In the genomic region with DNA sequence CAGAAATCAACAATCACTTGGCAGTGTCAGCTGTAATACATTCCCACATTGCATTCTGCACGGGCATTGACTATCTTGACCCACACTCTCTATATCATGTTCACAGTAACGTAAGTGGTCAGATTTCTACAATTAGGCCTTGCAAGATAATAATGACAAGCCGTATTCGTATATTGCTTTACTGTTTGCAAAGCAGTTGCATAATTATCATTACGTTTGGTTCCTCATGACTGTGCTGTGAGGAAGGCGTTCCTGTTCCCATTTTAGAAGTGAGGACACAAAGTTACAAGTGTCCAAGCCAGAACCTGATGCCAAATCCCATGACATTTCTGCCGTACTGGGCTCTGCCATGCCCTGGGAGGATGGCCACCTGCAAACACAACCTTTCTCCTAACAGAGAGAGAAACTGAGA, we compare ENCODE assay signal across 11 cellular contexts. TPM values are rescaled to one million over a fixed set of nuclear protein-coding genes. Genes with fewer than 3 reads are reported as not detected.
A peak's percentile ranks its signal among the peaks of the same experiment; 100 is the strongest.
DNase-seq lines count a peak whose midpoint lies in the region; TF ChIP-seq lines count a peak whose summit lies in the region.
"Had no signal": no experiment of that assay in that cellular context is flagged by ENCODE, and none has a peak within 500 bp of the region (broad histone marks: within the 10 kb centered on the region; RNA-seq: fewer than 3 reads in every experiment).

No MANE protein-coding gene starts in this region.

- TF ChIP-seq EP300 in sigmoid colon (IDR thresholded peaks at IDR 0.05), result peak; percentile 78 to 98 (median 96)

- H3K4me2 ChIP-seq in GM23248 (ENCODE audit: unreplicated experiment) (peak overlapping the region; percentile 52), hepatocyte (no peak overlapping the region)

- no peaks in the 10 kb centered on the region for H3K36me3 Mint-ChIP-seq in MCF 10A (ENCODE audit: insufficient read depth, unreplicated experiment)

- H3K27me3 Mint-ChIP-seq in MCF 10A (ENCODE audit: insufficient read depth, unreplicated experiment), result no peaks in the 10 kb centered on the region

- peak overlapping the region; percentile 93 for H3K27ac Mint-ChIP-seq in MCF 10A (ENCODE audit: low read depth, unreplicated experiment)

- H3K9me2 ChIP-seq in GM23248 (ENCODE audit: insufficient read depth) (no peaks in the 10 kb centered on the region), hepatocyte (replicated peaks; ENCODE audit: insufficient read depth) (no peaks in the 10 kb centered on the region)

- POLR2A ChIA-PET in MCF 10A (lab: Yijun Ruan, JAX), result interaction anchor here (0.5 to 19.7 kb wide), 38 partner anchors 11 to 972 kb away, joined by 3 to 467 read pairs (median 7); partner anchors contain the start of genes B3GALNT2, COA6, IRF2BP2 and RBM34

- H3K27ac ChIP-seq in GM23248 (peak overlapping the region; percentile 100), hepatocyte (peak overlapping the region; percentile 92), sigmoid colon (peak overlapping the region; percentile 88 to 99 (median 96))

- H3K36me3 ChIP-seq in GM23248 (ENCODE audit: low read depth), result no peaks in the 10 kb centered on the region
- no peaks in the 10 kb centered on the region for H3K36me3 ChIP-seq in hepatocyte (replicated peaks; ENCODE audit: insufficient read depth, low read depth)
- H3K36me3 ChIP-seq in sigmoid colon, result no peaks in the 10 kb centered on the region
- H3K36me3 ChIP-seq: cardiac muscle cell had no signal

- CTCF ChIA-PET in MCF 10A (lab: Yijun Ruan, JAX), result interaction anchor here (0.5 to 3.7 kb wide), 15 partner anchors 8 to 551 kb away, joined by 3 to 18 read pairs (median 7); no protein-coding TSS in a partner anchor

- H3K27me3 ChIP-seq in GM23248 (replicated peaks; ENCODE audit: insufficient read depth) (no peaks in the 10 kb centered on the region), hepatocyte (no peaks in the 10 kb centered on the region), sigmoid colon (no peaks in the 10 kb centered on the region)
- H3K27me3 ChIP-seq: cardiac muscle cell had no signal

- TF ChIP-seq CTCF in MCF 10A (IDR thresholded peaks at IDR 0.05; ENCODE audit: unreplicated experiment), result no peak
- no peak for TF ChIP-seq CTCF in hepatocyte (IDR thresholded peaks at IDR 0.05; ENCODE audit: poor library complexity)
- no peak for TF ChIP-seq CTCF in sigmoid colon (IDR thresholded peaks at IDR 0.05)
- no peak for TF ChIP-seq CTCF in GM13977 (IDR thresholded peaks at IDR 0.05; ENCODE audit: extremely low read depth, insufficient read depth, missing control alignments)

- no peaks in the 10 kb centered on the region for H3K9me3 Mint-ChIP-seq in MCF 10A (ENCODE audit: unreplicated experiment)

- no peak for TF ChIP-seq POLR2A in sigmoid colon (IDR thresholded peaks at IDR 0.05)

- peak overlapping the region; percentile 31 for H3K4me3 Mint-ChIP-seq in MCF 10A (ENCODE audit: unreplicated experiment)

- peak; percentile 53 for DNase-seq in GM23248
- DNase-seq in MCF 10A (ENCODE audit: unreplicated experiment), result peak; percentile 78
- no peak for DNase-seq in hepatocyte (ENCODE audit: low spot score)
- DNase-seq in sigmoid colon, result peak; percentile 86
- no peak for DNase-seq in stimulated activated CD4-positive, alpha-beta T cell treated with anti-CD3 and anti-CD28 coated beads, Interleukin-4, amount 100 ng/mL, for 4 hours
- DNase-seq in GM13977 (ENCODE audit: low spot score), result no peak
- no peak for DNase-seq in H4 (ENCODE audit: low spot score)
- no peak for DNase-seq in SHP77 treated with DMSO at 0.1 percent for 48 hours (lab: John Stamatoyannopoulos, UW)
- DNase-seq: activated CD4-positive, alpha-beta T cell treated with anti-CD3 and anti-CD28 coated beads, Interleukin-2, amount 50 U/mL, for 4 hours; KBM-7 had no signal

- in situ Hi-C loops in GM23248 (cut with MboI) (no loop called here), GM13977 (cut with MboI; ENCODE audit: low pct_unique_long_range_greater_than_20kb, low sequenced_read_pairs, unreplicated experiment) (no loop called here)

- peaks cover 40% of the 10 kb centered on the region for H3F3A ChIP-seq in GM23248 (ENCODE audit: insufficient read depth)

- WGBS in GM23248 (ENCODE audit: low coverage in 1 of 2, low lambda C conversion rate in 2 of 2, missing lambda C conversion rate in 2 of 2), 2 experiments, result 20 to 26% methylated on average over 7 of the region's 7 CpGs
- 79% methylated on average over 7 of the region's 7 CpGs for WGBS in hepatocyte (ENCODE audit: low lambda C conversion rate, missing lambda C conversion rate)
- 18 to 62% methylated on average over 7 of the region's 7 CpGs for WGBS in sigmoid colon, 2 donors

- intact Hi-C loops in MCF 10A (cut with micrococcal nuclease) (loop anchor here (2.0 to 5.0 kb wide), 2 partner anchors 34 to 125 kb away; no protein-coding TSS in a partner anchor), sigmoid colon (cut with DNase I) (loop anchor here (5.0 kb wide), 1 partner anchor 75 kb away; no protein-coding TSS in a partner anchor)

- peaks cover 43% of the 10 kb centered on the region for H3K4me1 Mint-ChIP-seq in MCF 10A (ENCODE audit: insufficient read depth, unreplicated experiment)

- BruUV-seq in MCF 10A (replicated peaks; lab: Mats Ljungman, UMichigan), result TSS peak; percentile 91

- H3K4me1 ChIP-seq in GM23248 (ENCODE audit: insufficient read depth), result peaks cover 56% of the 10 kb centered on the region
- peaks cover 67% of the 10 kb centered on the region for H3K4me1 ChIP-seq in hepatocyte (ENCODE audit: insufficient read depth)
- peaks cover 0 to 98% (median 87%) of the 10 kb centered on the region in 4 donors for H3K4me1 ChIP-seq in sigmoid colon

- H3K79me2 ChIP-seq in GM23248 (ENCODE audit: insufficient read depth), result no peaks in the 10 kb centered on the region
- H3K79me2 ChIP-seq in hepatocyte, result no peaks in the 10 kb centered on the region

- H3K9ac ChIP-seq in GM23248, result peak overlapping the region; percentile 95

- no peak overlapping the region for H2AFZ ChIP-seq in GM23248
- no peak overlapping the region for H2AFZ ChIP-seq in hepatocyte

- no peak overlapping the region for H3K4me3 ChIP-seq in GM23248
- H3K4me3 ChIP-seq in hepatocyte, result no peak overlapping the region
- H3K4me3 ChIP-seq in sigmoid colon, result no peak overlapping the region
- H3K4me3 ChIP-seq: cardiac muscle cell had no signal

- H4K20me1 ChIP-seq in GM23248 (ENCODE audit: insufficient read depth) (no peaks in the 10 kb centered on the region), hepatocyte (ENCODE audit: insufficient read depth, poor library complexity, severe bottlenecking) (no peaks in the 10 kb centered on the region)

- no peaks in the 10 kb centered on the region for H3K9me3 ChIP-seq in GM23248 (ENCODE audit: low read depth)
- no peaks in the 10 kb centered on the region for H3K9me3 ChIP-seq in hepatocyte (ENCODE audit: low read depth)
- H3K9me3 ChIP-seq in sigmoid colon, result no peaks in the 10 kb centered on the region

RNA-seq across cellular contexts. Expression of gene TARBP1, which starts 53.5 kb away (rescaled TPM):
- total RNA-seq in GM23248 (2014; rRNA removed; shearing (Covaris generic)), result 11.9 and 61.0 TPM in 2 replicates
- polyA plus RNA-seq in GM23248 (2016; fragmentation: Nextera tagmentation; extraction: Ambion mirVana), result 5.2 and 5.7 TPM in 2 replicates
- total RNA-seq in MCF 10A (2022), result 45.5 and 52.5 TPM in 2 replicates
- total RNA-seq in hepatocyte, result 22.8 and 22.9 TPM in 2 replicates
- 12.2 and 12.8 TPM in 2 replicates for polyA plus RNA-seq in hepatocyte
- 10 to 100 TPM in 3 of 4 donors, 1 to 10 TPM in 1; 9.2 to 21.0 (median 12.3) TPM for total RNA-seq in sigmoid colon
- 10 to 100 TPM in 1 of 3 donors, 1 to 10 TPM in 2; 5.5 to 22.1 (median 9.0) TPM for polyA plus RNA-seq in sigmoid colon
- total RNA-seq in H4 (2014; rRNA removed; shearing (Covaris generic)), result 14.7 and 16.7 TPM in 2 replicates

Comparison
In these comparisons a context has a peak if more than half of its experiments do, and no peak if none do; other contexts are left out.
1. DNase-seq: peak in GM23248 (single experiment), MCF 10A (single experiment) and sigmoid colon (single experiment); none in hepatocyte (single experiment), stimulated activated CD4-positive, alpha-beta T cell treated with anti-CD3 and anti-CD28 coated beads, Interleukin-4, amount 100 ng/mL, for 4 hours (0 of 2), GM13977 (single experiment), H4 (single experiment) and SHP77 treated with DMSO at 0.1 percent for 48 hours (single experiment).
2. Peak in every context shown above with its lines, with median percentiles within 50 percentile points of each other: H3K27ac ChIP-seq.